In genomic region chr7:132494474-132494873, GRCh38 we compare ENCODE assay signal across 28 cellular contexts.
"Had no signal": no experiment of that assay in that cellular context is flagged by ENCODE, and none has a peak within 500 bp of the region (broad histone marks: within the 10 kb centered on the region; RNA-seq: fewer than 3 reads in every experiment).

No MANE protein-coding gene starts in this region.

- H3K27ac Mint-ChIP-seq: activated B cell treated with CpG ODN at 0.5 μM for 24 hours; activated CD8-positive, alpha-beta T cell treated with anti-CD3 and anti-CD28 coated beads for 36 hours; activated naive CD8-positive, alpha-beta T cell; activated T-helper 17 cell treated with anti-CD3 and anti-CD28 coated beads, Interleukin-2, amount 50 U/mL, for 72 hours; dendritic cell treated with granulocyte-macrophage colony-stimulating factor and Interleukin-4, amounts not matched to agents 40 ng/mL and 50 ng/mL, for 4 days; endodermal cell; T-helper 1 cell treated with Interleukin-12 subunit alpha and Interleukin-12 subunit beta and Interleukin-4 antibody, amounts not matched to agents 30 μg/mL and 1 μg/mL, for 36 hours had no signal

- DNase-seq: activated B cell treated with CpG ODN at 0.5 μM for 24 hours; activated CD4-positive, alpha-beta T cell treated with anti-CD3 and anti-CD28 coated beads for 48 hours; activated CD4-positive, alpha-beta T cell treated with anti-CD3 and anti-CD28 coated beads, Interleukin-2, amount 50 U/mL, for 1 hour; activated CD4-positive, alpha-beta T cell treated with anti-CD3 and anti-CD28 coated beads, Interleukin-2, amount 50 U/mL, for 48 hours; activated CD8-positive, alpha-beta memory T cell treated with anti-CD3 and anti-CD28 coated beads for 24 hours; activated CD8-positive, alpha-beta T cell treated with anti-CD3 and anti-CD28 coated beads for 36 hours; activated effector memory CD4-positive, alpha-beta T cell treated with Interleukin-2 at 50 U/mL for 16 hours; activated gamma-delta T cell treated with Interleukin-2 at 50 U/mL for 16 hours; activated naive CD4-positive, alpha-beta T cell treated with anti-CD3 and anti-CD28 coated beads, Interleukin-2, amount 50 U/mL, for 16 hours; activated naive CD4-positive, alpha-beta T cell treated with Interleukin-2 at 50 U/mL for 16 hours; activated T-cell treated with anti-CD3 and anti-CD28 coated beads, Interleukin-2, amount 50 U/mL, for 4 hours; amniotic stem cell; anterior cingulate cortex; brain microvascular endothelial cell; dorsolateral prefrontal cortex; effector memory CD4-positive, alpha-beta T cell; foreskin fibroblast; T-helper 9 cell; WERI-Rb-1 had no signal

- H3K9me3 Mint-ChIP-seq: activated B cell treated with CpG ODN at 0.5 μM for 24 hours; activated CD8-positive, alpha-beta T cell treated with anti-CD3 and anti-CD28 coated beads for 36 hours; activated T-cell treated with anti-CD3 and anti-CD28 coated beads, Interleukin-2, amount 50 U/mL, for 4 hours; activated T-helper 17 cell treated with anti-CD3 and anti-CD28 coated beads, Interleukin-2, amount 50 U/mL, for 72 hours; central memory CD8-positive, alpha-beta T cell; dendritic cell treated with granulocyte-macrophage colony-stimulating factor and Interleukin-4, amounts not matched to agents 40 ng/mL and 50 ng/mL, for 4 days; endodermal cell; T-helper 1 cell treated with Interleukin-12 subunit alpha and Interleukin-12 subunit beta and Interleukin-4 antibody, amounts not matched to agents 30 μg/mL and 1 μg/mL, for 36 hours had no signal

- H3K27ac ChIP-seq: brain microvascular endothelial cell, coronary artery, dorsolateral prefrontal cortex, WERI-Rb-1 had no signal

- ATAC-seq: activated CD4-positive, CD25-positive, alpha-beta regulatory T cell treated with anti-CD3 and anti-CD28 coated beads, Interleukin-2, amount 50 U/mL, for 24 hours; activated CD8-positive, alpha-beta T cell treated with anti-CD3 and anti-CD28 coated beads for 36 hours; activated T-cell treated with anti-CD3 and anti-CD28 coated beads, Interleukin-2, amount 50 U/mL, for 4 hours; activated T-helper 17 cell treated with anti-CD3 and anti-CD28 coated beads, Interleukin-2, amount 50 U/mL, for 72 hours; esophagus mucosa had no signal

- H3K4me1 Mint-ChIP-seq: activated B cell treated with CpG ODN at 0.5 μM for 24 hours; activated T-helper 17 cell treated with anti-CD3 and anti-CD28 coated beads, Interleukin-2, amount 50 U/mL, for 72 hours; endodermal cell had no signal

- H3K27me3 ChIP-seq: brain microvascular endothelial cell, dorsolateral prefrontal cortex had no signal

- H3K27me3 Mint-ChIP-seq: activated B cell treated with CpG ODN at 0.5 μM for 24 hours; activated CD8-positive, alpha-beta T cell treated with anti-CD3 and anti-CD28 coated beads for 36 hours; activated naive CD8-positive, alpha-beta T cell; activated T-helper 17 cell treated with anti-CD3 and anti-CD28 coated beads, Interleukin-2, amount 50 U/mL, for 72 hours; central memory CD8-positive, alpha-beta T cell had no signal

- H3K4me3 ChIP-seq: coronary artery, dorsolateral prefrontal cortex had no signal

- H3K36me3 ChIP-seq: brain microvascular endothelial cell, WERI-Rb-1 had no signal

- H3K4me3 Mint-ChIP-seq: activated B cell treated with CpG ODN at 0.5 μM for 24 hours; activated CD8-positive, alpha-beta T cell treated with anti-CD3 and anti-CD28 coated beads for 36 hours; activated naive CD8-positive, alpha-beta T cell; activated T-cell treated with anti-CD3 and anti-CD28 coated beads, Interleukin-2, amount 50 U/mL, for 4 hours; activated T-helper 17 cell treated with anti-CD3 and anti-CD28 coated beads, Interleukin-2, amount 50 U/mL, for 72 hours; central memory CD8-positive, alpha-beta T cell; dendritic cell treated with granulocyte-macrophage colony-stimulating factor and Interleukin-4, amounts not matched to agents 40 ng/mL and 50 ng/mL, for 4 days; endodermal cell; T-helper 1 cell treated with Interleukin-12 subunit alpha and Interleukin-12 subunit beta and Interleukin-4 antibody, amounts not matched to agents 30 μg/mL and 1 μg/mL, for 36 hours had no signal

- H3K36me3 Mint-ChIP-seq: activated naive CD8-positive, alpha-beta T cell had no signal
